ENCODE assay signal across 13 cellular contexts in the genomic region with DNA sequence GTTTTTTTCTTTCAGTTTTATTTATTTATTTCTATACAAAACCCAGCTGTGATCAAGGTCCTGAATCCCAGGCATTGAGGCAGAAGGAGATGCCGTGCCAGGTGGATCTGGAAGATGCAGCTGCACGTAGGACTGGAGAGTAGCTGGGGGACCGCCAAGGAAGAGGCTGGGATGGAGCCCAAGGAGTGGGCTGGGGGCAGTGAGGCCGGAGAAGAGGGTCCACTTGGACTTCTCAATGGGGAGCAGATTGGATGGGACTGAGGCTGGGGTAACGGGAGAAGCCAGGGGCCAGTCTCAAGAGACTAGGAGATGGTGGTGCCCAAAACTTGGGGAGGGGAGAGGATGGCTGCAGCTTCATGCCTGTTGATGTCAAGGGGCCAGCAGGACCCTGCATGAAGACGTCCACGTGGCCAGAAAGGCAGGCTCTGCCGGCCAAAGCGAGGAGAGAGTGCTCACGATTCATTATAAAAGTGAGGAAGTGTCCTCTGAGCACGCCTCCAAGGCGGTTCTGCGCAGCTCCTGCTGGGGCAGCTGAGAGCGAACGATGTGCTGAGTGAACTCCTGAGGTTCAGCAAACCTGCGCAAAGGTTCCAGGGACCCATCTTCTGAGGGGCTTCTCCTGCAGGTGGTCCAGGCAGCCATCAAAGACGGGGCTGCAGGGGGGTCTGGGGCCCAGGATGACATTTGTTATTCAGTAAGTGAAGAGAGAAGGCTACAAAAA.
"Had no signal": no experiment of that assay in that cellular context is flagged by ENCODE, and none has a peak within 500 bp of the region (broad histone marks: within the 10 kb centered on the region; RNA-seq: fewer than 3 reads in every experiment).

No MANE protein-coding gene starts in this region.

- H3K4me3 ChIP-seq: coronary artery, dorsolateral prefrontal cortex, left lung, prostate gland had no signal

- DNase-seq: dorsolateral prefrontal cortex; effector CD8-positive, alpha-beta T cell; left lung; mesendoderm; naive thymus-derived CD4-positive, alpha-beta T cell; nephron progenitor cell; small intestine; stimulated activated CD4-positive, alpha-beta T cell treated with anti-CD3 and anti-CD28 coated beads, Interleukin-2, amount 100 ng/mL, for 48 hours; stimulated activated naive CD4-positive, alpha-beta T cell treated with Interleukin-2 at 50 U/mL for 16 hours; trophoblast cell had no signal

- H3K27me3 ChIP-seq: dorsolateral prefrontal cortex, left lung had no signal

- H3K27ac ChIP-seq: coronary artery, dorsolateral prefrontal cortex, left lung, parathyroid adenoma, prostate gland had no signal

- H3K4me1 ChIP-seq: left lung, parathyroid adenoma, prostate gland had no signal

- H3K36me3 ChIP-seq: left lung, prostate gland had no signal

- H3K9me3 ChIP-seq: left lung, prostate gland had no signal

- ATAC-seq: left lung; naive thymus-derived CD4-positive, alpha-beta T cell had no signal
